10 cellular contexts compared by ENCODE assay signal in the genomic region with DNA sequence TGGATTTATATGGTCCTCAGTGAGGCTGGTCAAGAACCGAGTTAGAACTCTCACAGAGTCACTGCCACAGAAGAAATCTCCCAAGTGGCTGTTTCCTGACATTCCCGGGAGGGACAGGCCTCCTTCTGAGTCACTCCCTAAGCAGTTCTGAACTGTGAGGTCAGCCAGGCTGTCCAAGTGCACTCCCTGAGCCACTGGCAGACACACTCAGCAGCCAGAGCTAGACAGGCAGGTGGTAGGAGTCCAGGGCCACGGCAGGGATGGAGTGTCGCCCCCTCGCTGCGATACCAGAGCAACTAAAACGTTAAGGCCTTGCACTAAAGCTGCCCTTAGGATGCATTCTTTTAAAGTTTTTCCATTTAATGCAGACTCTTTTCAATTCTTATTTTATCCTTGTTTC. TPM values are rescaled to one million over a fixed set of nuclear protein-coding genes. Genes with fewer than 3 reads are reported as not detected.
DNase-seq lines count a peak whose midpoint lies in the region; ATAC-seq and TF ChIP-seq lines count a peak whose summit lies in the region.
"Had no signal": no experiment of that assay in that cellular context is flagged by ENCODE, and none has a peak within 500 bp of the region (broad histone marks: within the 10 kb centered on the region; RNA-seq: fewer than 3 reads in every experiment).

No MANE protein-coding gene starts in this region.

- H3K36me3 Mint-ChIP-seq in progenitor cell of endocrine pancreas (ENCODE audit: insufficient read depth): no peaks in the 10 kb centered on the region
- H3K36me3 Mint-ChIP-seq: activated naive CD4-positive, alpha-beta T cell treated with anti-CD3 and anti-CD28 coated beads, Interleukin-2, amount 10 ng/mL, durations not matched to agents 7 days and 5 days; memory B cell had no signal

- H3K4me1 Mint-ChIP-seq in progenitor cell of endocrine pancreas (ENCODE audit: low read depth): peaks cover 2% of the 10 kb centered on the region

- POLR2A ChIA-PET in RWPE1 (lab: Yijun Ruan, JAX; ENCODE audit: low non-redundant PET): no interaction called here

- no peaks in the 10 kb centered on the region for H3K9me3 Mint-ChIP-seq in progenitor cell of endocrine pancreas (ENCODE audit: low read depth)
- H3K9me3 Mint-ChIP-seq: activated naive CD4-positive, alpha-beta T cell treated with anti-CD3 and anti-CD28 coated beads, Interleukin-2, amount 10 ng/mL, durations not matched to agents 7 days and 5 days; memory B cell had no signal

- H3K36me3 ChIP-seq in fibroblast of lung (ENCODE audit: control insufficient read depth, insufficient read depth, low read length): no peaks in the 10 kb centered on the region

- H3K27me3 Mint-ChIP-seq in progenitor cell of endocrine pancreas: peaks cover 19% of the 10 kb centered on the region

- H3K4me2 ChIP-seq in fibroblast of lung (ENCODE audit: extremely low read depth, insufficient read depth, low read length): no peak overlapping the region

- no peaks in the 10 kb centered on the region for H3K9me3 ChIP-seq in fibroblast of lung (ENCODE audit: control insufficient read depth, insufficient read depth, low read depth, low read length)

- peak; percentile 95 for DNase-seq in EH (ENCODE audit: low read depth)
- DNase-seq in RWPE1 (ENCODE audit: low spot score): peak; percentile 98
- peak; percentile 82 to 95 for DNase-seq in fibroblast of lung (ENCODE audit: low read depth in 2 of 2)
- no peak for DNase-seq in progenitor cell of endocrine pancreas (ENCODE audit: low spot score, unreplicated experiment)
- no peak for DNase-seq in foreskin melanocyte
- no peak for DNase-seq in activated CD4-positive, alpha-beta T cell treated with anti-CD3 and anti-CD28 coated beads for 4 hours
- DNase-seq in activated naive CD4-positive, alpha-beta T cell treated with Interleukin-2 at 50 U/mL for 16 hours: no peak
- DNase-seq: activated naive CD4-positive, alpha-beta T cell treated with anti-CD3 and anti-CD28 coated beads, Interleukin-2, amount 10 ng/mL, durations not matched to agents 7 days and 5 days had no signal

- H3K4me1 ChIP-seq in fibroblast of lung (ENCODE audit: control insufficient read depth, extremely low read depth, insufficient read depth, low read length): peaks cover 21% of the 10 kb centered on the region

- no peak overlapping the region for H2AFZ ChIP-seq in fibroblast of lung (ENCODE audit: low read length)

- H3K79me2 ChIP-seq in fibroblast of lung (ENCODE audit: control insufficient read depth, insufficient read depth, low read length): no peaks in the 10 kb centered on the region

- 0 out of 2 replicates have a peak overlapping the region, but pooled peaks have one; percentile 27 for H3K27ac ChIP-seq in RWPE1
- H3K27ac ChIP-seq in fibroblast of lung (ENCODE audit: insufficient read depth, low read length): peak overlapping the region; percentile 34

- no peak for ATAC-seq in HG03521 (IDR thresholded peaks at IDR 0.05; ENCODE audit: unreplicated experiment)

- H3K4me3 ChIP-seq in fibroblast of lung (replicated peaks in 1 of 4; ENCODE audit: control extremely low read depth in 1 of 4, insufficient read depth in 1 of 4, low read depth in 3 of 4, low read length in 4 of 4): no peak overlapping the region

- H3K9ac ChIP-seq in fibroblast of lung (ENCODE audit: insufficient read depth, low read length): no peak overlapping the region

- no peaks in the 10 kb centered on the region for H3K27me3 ChIP-seq in fibroblast of lung (ENCODE audit: control insufficient read depth, insufficient read depth, low read length)

- no peak overlapping the region for H3K27ac Mint-ChIP-seq in progenitor cell of endocrine pancreas
- H3K27ac Mint-ChIP-seq: activated naive CD4-positive, alpha-beta T cell treated with anti-CD3 and anti-CD28 coated beads, Interleukin-2, amount 10 ng/mL, durations not matched to agents 7 days and 5 days; memory B cell had no signal

- TF ChIP-seq CTCF in RWPE1 (conservative IDR thresholded peaks at IDR 0.05; ENCODE audit: low read depth): no peak; the same call in 1 of the 2 replicates
- peak; percentile 37 to 40 for TF ChIP-seq CTCF in fibroblast of lung (conservative IDR thresholded peaks at IDR 0.05 in 1 of 2, IDR thresholded peaks at IDR 0.05 in 1 of 2; ENCODE audit: low read depth in 1 of 2, low read length in 2 of 2)
- peak; percentile 13 for TF ChIP-seq CTCF in progenitor cell of endocrine pancreas (IDR thresholded peaks at IDR 0.05; ENCODE audit: unreplicated experiment)

- no peaks in the 10 kb centered on the region for H4K20me1 ChIP-seq in fibroblast of lung (ENCODE audit: control insufficient read depth, extremely low read depth, insufficient read depth, low read length)

- H3K4me3 Mint-ChIP-seq in progenitor cell of endocrine pancreas (ENCODE audit: low read depth): no peak overlapping the region
- H3K4me3 Mint-ChIP-seq: activated naive CD4-positive, alpha-beta T cell treated with anti-CD3 and anti-CD28 coated beads, Interleukin-2, amount 10 ng/mL, durations not matched to agents 7 days and 5 days; memory B cell had no signal

- CTCF ChIA-PET in RWPE1 (lab: Yijun Ruan, JAX): interaction anchor here (0.6 to 1.1 kb wide), 2 partner anchors 12 to 18 kb away, joined by 3 to 7 read pairs; no protein-coding TSS in a partner anchor

RNA-seq across cellular contexts. Expression of a gene that starts 3.4 kb away (rescaled TPM):
- total RNA-seq in fibroblast of lung (not detected in 2 replicates), progenitor cell of endocrine pancreas (not detected in 2 replicates)
- polyA plus RNA-seq in fibroblast of lung: not detected in 2 replicates
- not detected in 2 replicates for polyA plus RNA-seq in fibroblast of lung (2012)
- not detected in 2 replicates for polyA minus RNA-seq in fibroblast of lung (ENCODE audit: low replicate concordance)

RNA-seq across cellular contexts. Expression of a gene that starts 19.2 kb away (rescaled TPM):
- total RNA-seq in fibroblast of lung (not detected in 2 replicates), progenitor cell of endocrine pancreas (not detected in 2 replicates)
- polyA plus RNA-seq in fibroblast of lung: not detected in 2 replicates
- not detected in 2 replicates for polyA plus RNA-seq in fibroblast of lung (2012)
- polyA minus RNA-seq in fibroblast of lung (ENCODE audit: low replicate concordance): not detected in 2 replicates

Comparison
In these comparisons a context has a peak if more than half of its experiments do, and no peak if none do; other contexts are left out.
1. DNase-seq: peak in EH (single experiment), RWPE1 (single experiment) and fibroblast of lung (2 of 2); none in progenitor cell of endocrine pancreas (single experiment), foreskin melanocyte (single experiment), activated CD4-positive, alpha-beta T cell treated with anti-CD3 and anti-CD28 coated beads for 4 hours (0 of 2) and activated naive CD4-positive, alpha-beta T cell treated with Interleukin-2 at 50 U/mL for 16 hours (single experiment).